24 cellular contexts compared by ENCODE assay signal in the genomic region with DNA sequence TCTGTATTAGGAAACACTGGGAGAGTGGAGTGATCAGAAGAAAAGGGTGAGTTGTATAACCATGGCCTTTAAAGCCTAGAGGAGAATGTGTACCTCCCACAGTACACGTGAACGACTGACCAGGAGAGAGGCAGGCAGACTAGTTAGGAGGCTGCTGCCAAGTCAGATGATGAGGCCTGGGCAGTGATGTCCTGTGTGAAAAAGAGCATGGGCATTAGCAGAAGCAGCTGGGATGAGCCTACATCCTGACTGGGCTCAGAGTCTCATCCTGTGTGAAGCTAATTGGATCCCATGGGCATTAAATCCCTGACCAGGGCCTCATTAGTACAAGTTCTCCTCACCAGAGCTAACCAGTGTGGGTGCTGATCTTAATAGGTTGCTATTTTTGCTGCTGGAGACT.
A peak's percentile ranks its signal among the peaks of the same experiment; 100 is the strongest.
DNase-seq lines count a peak whose midpoint lies in the region; ATAC-seq and TF ChIP-seq lines count a peak whose summit lies in the region.
"Had no signal": no experiment of that assay in that cellular context is flagged by ENCODE, and none has a peak within 500 bp of the region (broad histone marks: within the 10 kb centered on the region; RNA-seq: fewer than 3 reads in every experiment).

No MANE protein-coding gene starts in this region.

- peaks cover 0 to 6% (median 0%) of the 10 kb centered on the region in 7 donors for H3K9me3 Mint-ChIP-seq in CD4-positive, CD25-positive, alpha-beta regulatory T cell
- H3K9me3 Mint-ChIP-seq: activated naive CD4-positive, alpha-beta T cell treated with anti-CD3 and anti-CD28 coated beads, Interleukin-2, amount 50 U/mL, for 72 hours; memory B cell had no signal

- no peak overlapping the region for H3K4me3 ChIP-seq in CD4-positive, CD25-positive, alpha-beta regulatory T cell (ENCODE audit: low read depth, low read length)
- no peak overlapping the region for H3K4me3 ChIP-seq in HCT116 (replicated peaks in 1 of 2; ENCODE audit: low read depth in 1 of 2, low read length in 2 of 2)
- H3K4me3 ChIP-seq in dorsolateral prefrontal cortex: no peak overlapping the region
- H3K4me3 ChIP-seq: pancreas, sigmoid colon had no signal

- H3K79me2 ChIP-seq in HCT116 (ENCODE audit: insufficient read depth, low read length): no peaks in the 10 kb centered on the region

- POLR2A ChIA-PET in HCT116 (lab: Charles Lee): no interaction called here

- no peak overlapping the region for H3K27ac ChIP-seq in CD4-positive, CD25-positive, alpha-beta regulatory T cell (ENCODE audit: insufficient read depth, low read length, poor library complexity, severe bottlenecking)
- no peak overlapping the region for H3K27ac ChIP-seq in HCT116 (ENCODE audit: low read depth, low read length)
- H3K27ac ChIP-seq in dorsolateral prefrontal cortex: peak overlapping the region in 38 of 59 donors; percentile 4 to 76 (median 32)
- H3K27ac ChIP-seq: HL-60, pancreas, sigmoid colon had no signal

- TF ChIP-seq CTCF in HCT116 (IDR thresholded peaks at IDR 0.05 in 2 of 3, conservative IDR thresholded peaks at IDR 0.05 in 1 of 3; ENCODE audit: borderline replicate concordance in 1 of 3, insufficient read depth in 1 of 3, low read depth in 2 of 3, low read length in 2 of 3) (no peak), dorsolateral prefrontal cortex (IDR thresholded peaks at IDR 0.05 in 54 of 56, conservative IDR thresholded peaks at IDR 0.05 in 2 of 56; ENCODE audit: low read depth in 1 of 56, partially characterized antibody in 56 of 56) (no peak)

- no peak overlapping the region for H2AFZ ChIP-seq in HCT116 (ENCODE audit: low read depth, low read length, poor library complexity, severe bottlenecking)

- no peak overlapping the region for H3K4me2 ChIP-seq in HCT116 (ENCODE audit: low read length)

- peaks cover 52% of the 10 kb centered on the region for H3K36me3 ChIP-seq in CD4-positive, CD25-positive, alpha-beta regulatory T cell (ENCODE audit: control insufficient read depth, insufficient read depth, low read length)
- no peaks in the 10 kb centered on the region for H3K36me3 ChIP-seq in HCT116 (ENCODE audit: control insufficient read depth in 1 of 2, insufficient read depth in 2 of 2, low read length in 2 of 2)
- H3K36me3 ChIP-seq: pancreas had no signal

- H3K27me3 ChIP-seq in CD4-positive, CD25-positive, alpha-beta regulatory T cell (ENCODE audit: control insufficient read depth, insufficient read depth, low read length): no peaks in the 10 kb centered on the region
- H3K27me3 ChIP-seq in HCT116 (ENCODE audit: insufficient read depth, low read length) (no peaks in the 10 kb centered on the region), dorsolateral prefrontal cortex (no peaks in the 10 kb centered on the region)
- H3K27me3 ChIP-seq: pancreas, sigmoid colon had no signal

- CTCF ChIA-PET in HCT116 (lab: Charles Lee): no interaction called here

- BruUV-seq in HCT116 (replicated peaks; lab: Mats Ljungman, UMichigan): no TSS peak

- H3K4me3 Mint-ChIP-seq in CD4-positive, CD25-positive, alpha-beta regulatory T cell: no peak overlapping the region
- H3K4me3 Mint-ChIP-seq: activated T-helper 1 cell treated with anti-CD3 and anti-CD28 coated beads, Interleukin-12 subunit alpha, Interleukin-12 subunit beta, Interleukin-2, Interleukin-4 antibody, amounts not matched to agents 30 ng/mL and 10 ng/mL and 1 ng/mL, durations not matched to agents 14 hours and 24 hours and 36 hours; CD8-positive, alpha-beta memory T cell; memory B cell; naive thymus-derived CD8-positive, alpha-beta T cell; T-helper 1 cell treated with Interleukin-12 subunit alpha and Interleukin-12 subunit beta and Interleukin-4 antibody, amounts not matched to agents 30 μg/mL and 1 μg/mL, for 36 hours had no signal

- H3K4me1 Mint-ChIP-seq in CD4-positive, CD25-positive, alpha-beta regulatory T cell: peaks cover 0 to 7% (median 4%) of the 10 kb centered on the region in 4 donors
- H3K4me1 Mint-ChIP-seq: memory B cell had no signal

- no peak overlapping the region for H3K9ac ChIP-seq in HCT116 (ENCODE audit: low read length)

- intact Hi-C loops in HCT116 (cut with micrococcal nuclease) (no loop called here), dorsolateral prefrontal cortex (cut with DNase I) (no loop called here)

- DNase-seq in CD4-positive, CD25-positive, alpha-beta regulatory T cell: no peak
- DNase-seq in HCT116 (ENCODE audit: low read depth, low spot score) (no peak), dorsolateral prefrontal cortex (no peak), retina (peak; percentile 6), NCI-H1105 (lab: John Stamatoyannopoulos, UW) (no peak)
- no peak for DNase-seq in stimulated activated CD4-positive, alpha-beta T cell treated with anti-CD3 and anti-CD28 coated beads, Interleukin-2, amount 100 ng/mL, for 48 hours
- DNase-seq: activated CD4-positive, alpha-beta T cell treated with anti-CD3 and anti-CD28 coated beads for 4 hours; CD8-positive, alpha-beta memory T cell; DMS53; effector CD8-positive, alpha-beta T cell; naive thymus-derived CD8-positive, alpha-beta T cell; NCI-H1092 treated with DMSO at 0.1 percent for 48 hours; NCI-H2029; NCI-H2227 treated with DMSO at 0.1 percent for 48 hours; pancreas; sigmoid colon had no signal

- peaks cover 47% of the 10 kb centered on the region for H3K36me3 Mint-ChIP-seq in CD4-positive, CD25-positive, alpha-beta regulatory T cell
- H3K36me3 Mint-ChIP-seq: memory B cell had no signal

- peak in 1 of 2 donors; percentile 18 for ATAC-seq in CD4-positive, CD25-positive, alpha-beta regulatory T cell (ENCODE audit: low read depth in 2 of 2)
- peak; percentile 27; the same call in 1 of the 2 replicates for ATAC-seq in HCT116
- no peak for ATAC-seq in GM18870 (IDR thresholded peaks at IDR 0.05; ENCODE audit: unreplicated experiment)
- ATAC-seq: activated naive CD4-positive, alpha-beta T cell treated with anti-CD3 and anti-CD28 coated beads, Interleukin-2, amount 50 U/mL, for 72 hours; esophagus mucosa; HepG2; naive thymus-derived CD8-positive, alpha-beta T cell; pancreas had no signal

- TF ChIP-seq RAD21 in HCT116 (IDR thresholded peaks at IDR 0.05; ENCODE audit: low read depth): no peak

- no peaks in the 10 kb centered on the region for H3K27me3 Mint-ChIP-seq in CD4-positive, CD25-positive, alpha-beta regulatory T cell
- H3K27me3 Mint-ChIP-seq: CD8-positive, alpha-beta memory T cell; memory B cell; naive thymus-derived CD8-positive, alpha-beta T cell had no signal

- no peak for TF ChIP-seq POLR2A in HCT116 (IDR thresholded peaks at IDR 0.05; ENCODE audit: borderline replicate concordance, extremely low read depth, insufficient read depth, insufficient read length)

- H4K20me1 ChIP-seq in HCT116 (ENCODE audit: insufficient read depth): no peaks in the 10 kb centered on the region

- no peaks in the 10 kb centered on the region for H3K4me1 ChIP-seq in CD4-positive, CD25-positive, alpha-beta regulatory T cell (ENCODE audit: control insufficient read depth, insufficient read depth, low read length, poor library complexity, severe bottlenecking)
- H3K4me1 ChIP-seq in HCT116 (ENCODE audit: control insufficient read depth in 1 of 2, insufficient read depth in 2 of 2, low read length in 2 of 2): peaks cover 12% of the 10 kb centered on the region in 2 experiments
- H3K4me1 ChIP-seq: pancreas, sigmoid colon had no signal

- H3K27ac Mint-ChIP-seq in CD4-positive, CD25-positive, alpha-beta regulatory T cell: peak overlapping the region in 2 of 3 donors; percentile 5 to 26
- H3K27ac Mint-ChIP-seq: activated naive CD4-positive, alpha-beta T cell treated with anti-CD3 and anti-CD28 coated beads, Interleukin-2, amount 50 U/mL, for 72 hours; activated T-helper 1 cell treated with anti-CD3 and anti-CD28 coated beads, Interleukin-12 subunit alpha, Interleukin-12 subunit beta, Interleukin-2, Interleukin-4 antibody, amounts not matched to agents 30 ng/mL and 10 ng/mL and 1 ng/mL, durations not matched to agents 14 hours and 24 hours and 36 hours; memory B cell; T-helper 1 cell treated with Interleukin-12 subunit alpha and Interleukin-12 subunit beta and Interleukin-4 antibody, amounts not matched to agents 30 μg/mL and 1 μg/mL, for 36 hours had no signal

- H3K9me2 ChIP-seq in HCT116 (ENCODE audit: insufficient read depth): no peaks in the 10 kb centered on the region

- RAD21 ChIA-PET in HCT116 (lab: Charles Lee; ENCODE audit: low non-redundant PET in 1 of 2, low total read pairs in 2 of 2, uncharacterized antibody in 2 of 2, unreplicated experiment in 2 of 2): no interaction called here

- H3K9me3 ChIP-seq in CD4-positive, CD25-positive, alpha-beta regulatory T cell (ENCODE audit: control insufficient read depth in 2 of 2, low read length in 2 of 2): no peaks in the 10 kb centered on the region
- H3K9me3 ChIP-seq in HCT116 (ENCODE audit: control insufficient read depth in 1 of 2, insufficient read depth in 1 of 2, low read depth in 1 of 2, low read length in 2 of 2): no peaks in the 10 kb centered on the region
- H3K9me3 ChIP-seq: pancreas, sigmoid colon had no signal

TF ChIP-seq in HCT116, 20 proteins besides CTCF, POLR2A, EP300 and RAD21 (continues in another document):
- TF ChIP-seq, protein P1, sequence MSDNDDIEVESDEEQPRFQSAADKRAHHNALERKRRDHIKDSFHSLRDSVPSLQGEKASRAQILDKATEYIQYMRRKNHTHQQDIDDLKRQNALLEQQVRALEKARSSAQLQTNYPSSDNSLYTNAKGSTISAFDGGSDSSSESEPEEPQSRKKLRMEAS (IDR thresholded peaks at IDR 0.05): no peak
- TF ChIP-seq ELF1 (IDR thresholded peaks at IDR 0.05; ENCODE audit: borderline replicate concordance, low read depth): no peak

Comparison
In these comparisons a context has a peak if more than half of its experiments do, and no peak if none do; other contexts are left out.
1. H3K27ac ChIP-seq: peak in dorsolateral prefrontal cortex (38 of 59); none in CD4-positive, CD25-positive, alpha-beta regulatory T cell (single experiment) and HCT116 (single experiment).